In the genomic region with DNA sequence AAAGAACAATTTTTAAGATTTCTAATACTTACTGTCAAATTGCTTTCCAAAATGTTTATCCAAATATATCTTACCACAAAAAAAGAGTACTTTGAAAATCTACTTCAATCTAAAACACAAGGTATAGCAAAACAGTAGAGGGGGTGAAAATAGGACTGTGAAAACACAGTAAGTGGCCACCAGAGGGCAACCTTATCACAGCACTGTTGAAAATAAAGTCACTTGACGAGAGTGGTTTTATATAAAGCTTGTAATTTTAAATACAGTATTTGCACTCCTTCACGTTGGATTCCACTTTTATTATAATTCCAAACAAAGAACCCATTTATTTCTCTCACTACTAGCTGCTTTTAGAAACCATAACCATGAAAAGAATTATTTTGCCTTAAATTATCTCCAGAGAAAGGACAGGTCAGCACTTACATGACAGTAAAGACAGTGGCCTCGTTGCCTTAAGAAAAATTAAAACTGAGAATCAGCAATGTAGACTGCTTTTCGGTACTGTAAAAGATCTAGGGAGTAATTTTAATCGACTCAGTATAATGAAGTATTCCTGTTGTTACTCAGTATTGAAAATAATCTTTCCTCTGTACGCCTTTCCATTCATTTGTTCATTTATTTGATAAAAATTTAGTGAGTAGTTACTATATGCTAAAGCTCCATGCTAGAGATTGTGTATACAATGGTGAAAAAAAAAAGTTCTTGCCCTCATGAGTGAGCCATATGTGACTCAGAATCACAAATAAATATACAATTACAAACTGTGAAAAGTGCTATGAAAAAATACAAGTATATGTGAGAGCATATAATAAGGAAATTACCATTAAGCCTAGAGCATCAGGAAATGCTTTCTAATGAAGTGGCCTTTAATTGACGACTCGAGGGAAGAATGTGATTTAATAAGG, we compare ENCODE assay signal across 1 cellular context.
TF ChIP-seq lines count a peak whose summit lies in the region.

No MANE protein-coding gene starts in this region.

TF ChIP-seq in H1, 55 proteins besides CTCF, POLR2A, EP300 and RAD21:
- TF ChIP-seq RFX5 (IDR thresholded peaks at IDR 0.05; ENCODE audit: borderline replicate concordance, low read depth, low read length) (no peak), RXRA (IDR thresholded peaks at IDR 0.05; ENCODE audit: insufficient read depth, low read depth, low read length) (no peak), ASH2L (IDR thresholded peaks at IDR 0.05; ENCODE audit: low read length) (no peak), TEAD4 (IDR thresholded peaks at IDR 0.05; ENCODE audit: low read depth, low read length) (no peak), CBX8 (IDR thresholded peaks at IDR 0.05; ENCODE audit: borderline replicate concordance, low read depth, low read length) (no peak), YY1 (IDR thresholded peaks at IDR 0.05; ENCODE audit: low read depth, low read length) (no peak), SAP30 (IDR thresholded peaks at IDR 0.05; ENCODE audit: insufficient read depth, insufficient replicate concordance, low read length) (no peak), SP1 (IDR thresholded peaks at IDR 0.05; ENCODE audit: low read depth, low read length) (no peak)
- TF ChIP-seq, protein P1, sequence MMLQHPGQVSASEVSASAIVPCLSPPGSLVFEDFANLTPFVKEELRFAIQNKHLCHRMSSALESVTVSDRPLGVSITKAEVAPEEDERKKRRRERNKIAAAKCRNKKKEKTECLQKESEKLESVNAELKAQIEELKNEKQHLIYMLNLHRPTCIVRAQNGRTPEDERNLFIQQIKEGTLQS (IDR thresholded peaks at IDR 0.05; ENCODE audit: insufficient read depth, low read depth, low read length), result no peak
